Comparison of ENCODE assay signal across 10 cellular contexts in genomic region chr9:33131505-33132248, GRCh38. TPM values are rescaled to one million over a fixed set of nuclear protein-coding genes. Genes with fewer than 3 reads are reported as not detected.
DNase-seq lines count a peak whose midpoint lies in the region; ATAC-seq and TF ChIP-seq lines count a peak whose summit lies in the region.
"Had no signal": no experiment of that assay in that cellular context is flagged by ENCODE, and none has a peak within 500 bp of the region (broad histone marks: within the 10 kb centered on the region; RNA-seq: fewer than 3 reads in every experiment).

No MANE protein-coding gene starts in this region.

- no peak overlapping the region for H2AK9ac ChIP-seq in IMR-90 (replicated peaks; ENCODE audit: low read depth, low read length, poor library complexity)

- H3K4me3 Mint-ChIP-seq in osteocyte (ENCODE audit: unreplicated experiment), result no peak overlapping the region

- peak; percentile 27 for DNase-seq in NCI-H748 (lab: John Stamatoyannopoulos, UW; ENCODE audit: unreplicated experiment)
- no peak for DNase-seq in NCI-H748 treated with DMSO at 0.1 percent for 48 hours (lab: John Stamatoyannopoulos, UW)
- DNase-seq in IMR-90, result no peak
- no peak for DNase-seq in colonic mucosa
- DNase-seq in osteocyte (ENCODE audit: extremely low spot score, unreplicated experiment), result no peak
- DNase-seq in ovary, result no peak
- no peak for DNase-seq in stimulated activated CD4-positive, alpha-beta T cell treated with anti-CD3 and anti-CD28 coated beads, Interleukin-2, amount 100 ng/mL, for 48 hours
- DNase-seq: activated CD4-positive, alpha-beta T cell treated with anti-CD3 and anti-CD28 coated beads, Interleukin-2, amount 50 U/mL, for 1 hour; stimulated activated CD4-positive, alpha-beta T cell treated with anti-CD3 and anti-CD28 coated beads, Interleukin-2, amount 100 ng/mL, for 24 hours had no signal

- H3K56ac ChIP-seq in IMR-90 (ENCODE audit: extremely low read depth, insufficient read depth, low read length), result no peak overlapping the region

- CTCF ChIA-PET in IMR-90 (lab: Yijun Ruan, JAX), result interaction anchor here (1.0 kb wide), 1 partner anchor 95 kb away, joined by 6 read pairs; no protein-coding TSS in a partner anchor

- H2BK15ac ChIP-seq in IMR-90 (ENCODE audit: low read depth, low read length), result no peak overlapping the region

- H2BK20ac ChIP-seq in IMR-90 (ENCODE audit: low read depth, low read length), result no peak overlapping the region

- no peak for TF ChIP-seq CTCF in IMR-90 (conservative IDR thresholded peaks at IDR 0.05; ENCODE audit: low read depth, low read length)
- TF ChIP-seq CTCF in colonic mucosa (IDR thresholded peaks at IDR 0.05), result no peak
- TF ChIP-seq CTCF in osteocyte (IDR thresholded peaks at IDR 0.05), result no peak
- no peak for TF ChIP-seq CTCF in ovary (IDR thresholded peaks at IDR 0.05)

- H3K27me3 ChIP-seq in IMR-90 (ENCODE audit: control insufficient read depth, insufficient read depth, low read length) (no peaks in the 10 kb centered on the region), colonic mucosa (no peaks in the 10 kb centered on the region), ovary (no peaks in the 10 kb centered on the region)

- no peak overlapping the region for H2AK5ac ChIP-seq in IMR-90 (ENCODE audit: low read depth, low read length)

- H2BK120ac ChIP-seq in IMR-90 (ENCODE audit: low read depth, low read length), result no peak overlapping the region

- no peak for TF ChIP-seq EP300 in ovary (IDR thresholded peaks at IDR 0.05)

- TF ChIP-seq POLR2A in IMR-90 (IDR thresholded peaks at IDR 0.05; ENCODE audit: low read depth, low read length) (no peak), ovary (IDR thresholded peaks at IDR 0.05) (no peak)

- no peaks in the 10 kb centered on the region for H3K9me3 Mint-ChIP-seq in osteocyte (ENCODE audit: unreplicated experiment)

- TF ChIP-seq RAD21 in IMR-90 (IDR thresholded peaks at IDR 0.05; ENCODE audit: low read length), result no peak

- POLR2A ChIA-PET in IMR-90 (lab: Charles Lee; ENCODE audit: unreplicated experiment), result no interaction called here

- H3K36me3 ChIP-seq in IMR-90 (ENCODE audit: control insufficient read depth, insufficient read depth, low read length), result peaks cover 38% of the 10 kb centered on the region
- no peaks in the 10 kb centered on the region for H3K36me3 ChIP-seq in colonic mucosa
- no peaks in the 10 kb centered on the region for H3K36me3 ChIP-seq in ovary

- BruUV-seq in IMR-90 (replicated peaks; lab: Mats Ljungman, UMichigan), result no TSS peak

- H3K36me3 Mint-ChIP-seq in osteocyte (ENCODE audit: unreplicated experiment), result peaks cover 25% of the 10 kb centered on the region

- H3K4ac ChIP-seq in IMR-90 (ENCODE audit: low read depth, low read length), result no peak overlapping the region

- H3K14ac ChIP-seq in IMR-90 (replicated peaks; ENCODE audit: low read depth, low read length), result no peak overlapping the region

- peaks cover 55 to 76% of the 10 kb centered on the region in 2 experiments for H3K79me1 ChIP-seq in IMR-90 (ENCODE audit: low read depth in 1 of 2, low read length in 2 of 2)

- dilution Hi-C loops in IMR-90 (cut with HindIII; ENCODE audit: low sequenced_read_pairs, unreplicated experiment), result no loop called here

- intact Hi-C loops in IMR-90 (cut with micrococcal nuclease) (loop anchor here (2.0 to 5.0 kb wide), 3 partner anchors 25 to 54 kb away; partner anchors contain the start of genes B4GALT1 and SMU1), colonic mucosa (cut with DNase I) (no loop called here), ovary (cut with DNase I) (no loop called here)

- H3K4me1 ChIP-seq in IMR-90 (ENCODE audit: control insufficient read depth, insufficient read depth, low read length) (peaks cover 9% of the 10 kb centered on the region), colonic mucosa (peaks cover 26% of the 10 kb centered on the region), ovary (ENCODE audit: insufficient read depth) (peaks cover 15% of the 10 kb centered on the region)

- H4K5ac ChIP-seq in IMR-90 (ENCODE audit: low read depth, low read length), result no peak overlapping the region

- peak overlapping the region; percentile 23 for H2BK5ac ChIP-seq in IMR-90 (ENCODE audit: low read depth, low read length, poor library complexity, severe bottlenecking)

- H3K18ac ChIP-seq in IMR-90 (ENCODE audit: low read depth, low read length), result no peak overlapping the region

- ATAC-seq in IMR-90 (ENCODE audit: low read depth), result no peak
- no peak for ATAC-seq in HG03521 (IDR thresholded peaks at IDR 0.05; ENCODE audit: unreplicated experiment)

- no peaks in the 10 kb centered on the region for H3K9me3 ChIP-seq in IMR-90 (ENCODE audit: control insufficient read depth, insufficient read depth, low read length)
- H3K9me3 ChIP-seq in colonic mucosa, result no peaks in the 10 kb centered on the region
- H3K9me3 ChIP-seq in ovary, result no peaks in the 10 kb centered on the region

- H4K20me1 ChIP-seq in IMR-90 (ENCODE audit: insufficient read depth, low read length), result peaks cover 4% of the 10 kb centered on the region; the same call in 1 of the 2 replicates

- H3K4me2 ChIP-seq in IMR-90 (ENCODE audit: low read depth, low read length), result no peak overlapping the region

- H3K27me3 Mint-ChIP-seq in osteocyte (ENCODE audit: unreplicated experiment), result no peaks in the 10 kb centered on the region

- in situ Hi-C loops in IMR-90 (cut with MboI; ENCODE audit: low sequenced_read_pairs), result no loop called here

- peaks cover 37% of the 10 kb centered on the region for H3K4me1 Mint-ChIP-seq in osteocyte (ENCODE audit: unreplicated experiment)

- H3K27ac ChIP-seq in IMR-90 (ENCODE audit: insufficient read depth, low read length), result no peak overlapping the region
- H3K27ac ChIP-seq in colonic mucosa, result peak overlapping the region; percentile 64
- no peak overlapping the region for H3K27ac ChIP-seq in ovary

- H3K9me1 ChIP-seq in IMR-90 (ENCODE audit: insufficient read depth, low read length), result peaks cover 34% of the 10 kb centered on the region

- H3K23ac ChIP-seq in IMR-90 (ENCODE audit: low read depth, low read length), result 0 out of 2 replicates have a peak overlapping the region, but pooled peaks have one; percentile 2

- H3K9ac ChIP-seq in IMR-90 (ENCODE audit: low read depth, low read length) (no peak overlapping the region), colonic mucosa (ENCODE audit: low read depth in 2 of 2, low read length in 2 of 2) (no peak overlapping the region)

- H3K4me3 ChIP-seq in IMR-90 (ENCODE audit: insufficient read depth, low read depth, low read length) (no peak overlapping the region), colonic mucosa (no peak overlapping the region), ovary (no peak overlapping the region)

- no peak overlapping the region; a peak in 1 of 4 replicates for H4K8ac ChIP-seq in IMR-90 (ENCODE audit: low read depth in 2 of 2, low read length in 2 of 2)

- H4K91ac ChIP-seq in IMR-90 (ENCODE audit: insufficient read depth, low read depth, low read length), result no peak overlapping the region

- no peak overlapping the region for H2AFZ ChIP-seq in IMR-90 (replicated peaks; ENCODE audit: low read length, poor library complexity)

- H3K27ac Mint-ChIP-seq in osteocyte (ENCODE audit: unreplicated experiment), result peak overlapping the region; percentile 65

TF ChIP-seq in IMR-90, 13 proteins besides CTCF, POLR2A, EP300 and RAD21 (continues in another document):
- TF ChIP-seq FOS (IDR thresholded peaks at IDR 0.05; ENCODE audit: low read depth, low read length), result no peak
- TF ChIP-seq RFX5 (IDR thresholded peaks at IDR 0.05; ENCODE audit: low read depth, low read length), result no peak
- no peak for TF ChIP-seq MAFK (IDR thresholded peaks at IDR 0.05; ENCODE audit: low read depth, low read length)
- TF ChIP-seq, protein P1, sequence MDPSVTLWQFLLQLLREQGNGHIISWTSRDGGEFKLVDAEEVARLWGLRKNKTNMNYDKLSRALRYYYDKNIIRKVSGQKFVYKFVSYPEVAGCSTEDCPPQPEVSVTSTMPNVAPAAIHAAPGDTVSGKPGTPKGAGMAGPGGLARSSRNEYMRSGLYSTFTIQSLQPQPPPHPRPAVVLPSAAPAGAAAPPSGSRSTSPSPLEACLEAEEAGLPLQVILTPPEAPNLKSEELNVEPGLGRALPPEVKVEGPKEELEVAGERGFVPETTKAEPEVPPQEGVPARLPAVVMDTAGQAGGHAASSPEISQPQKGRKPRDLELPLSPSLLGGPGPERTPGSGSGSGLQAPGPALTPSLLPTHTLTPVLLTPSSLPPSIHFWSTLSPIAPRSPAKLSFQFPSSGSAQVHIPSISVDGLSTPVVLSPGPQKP (IDR thresholded peaks at IDR 0.05; ENCODE audit: borderline replicate concordance, low read depth, low read length), result no peak
- no peak for TF ChIP-seq MXI1 (IDR thresholded peaks at IDR 0.05; ENCODE audit: borderline replicate concordance, low read depth, low read length)
- TF ChIP-seq, protein P2, sequence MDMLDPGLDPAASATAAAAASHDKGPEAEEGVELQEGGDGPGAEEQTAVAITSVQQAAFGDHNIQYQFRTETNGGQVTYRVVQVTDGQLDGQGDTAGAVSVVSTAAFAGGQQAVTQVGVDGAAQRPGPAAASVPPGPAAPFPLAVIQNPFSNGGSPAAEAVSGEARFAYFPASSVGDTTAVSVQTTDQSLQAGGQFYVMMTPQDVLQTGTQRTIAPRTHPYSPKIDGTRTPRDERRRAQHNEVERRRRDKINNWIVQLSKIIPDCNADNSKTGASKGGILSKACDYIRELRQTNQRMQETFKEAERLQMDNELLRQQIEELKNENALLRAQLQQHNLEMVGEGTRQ (IDR thresholded peaks at IDR 0.05; ENCODE audit: low read depth, low read length), result no peak
- no peak for TF ChIP-seq BHLHE40 (IDR thresholded peaks at IDR 0.05; ENCODE audit: low read depth, low read length)
- TF ChIP-seq RCOR1 (IDR thresholded peaks at IDR 0.05; ENCODE audit: insufficient replicate concordance, low read length), result no peak
- no peak for TF ChIP-seq CHD1 (IDR thresholded peaks at IDR 0.05; ENCODE audit: low read depth, low read length)
- no peak for TF ChIP-seq NFE2L2 (IDR thresholded peaks at IDR 0.05; ENCODE audit: low read depth, low read length)
- no peak for TF ChIP-seq CEBPB (IDR thresholded peaks at IDR 0.05; ENCODE audit: low read depth, low read length)

RNA-seq across cellular contexts. Expression of gene B4GALT1, which starts 35.5 kb away (rescaled TPM):
- total RNA-seq in IMR-90 (2012; rRNA removed) (8.8 and 11.9 TPM in 2 replicates), colonic mucosa (10 to 100 TPM; 76.9 to 78.7 TPM), osteocyte (39.1 and 40.9 TPM in 2 replicates), ovary (100 to 1,000 TPM in 3 of 7 donors, 10 to 100 TPM in 4; 77.9 to 226 (median 88.3) TPM)
- polyA plus RNA-seq in IMR-90 (2012; rRNA removed) (37.6 and 37.8 TPM in 2 replicates), ovary (100 to 1,000 TPM in 1 of 2 donors, 10 to 100 TPM in 1; 35.8 to 120 TPM)
- polyA plus RNA-seq in IMR-90 (2012; cell fraction: cytosol; rRNA removed), result 28.7 and 34.0 TPM in 2 replicates
- 15.4 and 23.3 TPM in 2 replicates for polyA plus RNA-seq in IMR-90 (2012; cell fraction: nucleus; rRNA removed; ENCODE audit: low replicate concordance)

RNA-seq across cellular contexts. Expression of gene SMU1, which starts 55.2 kb away (rescaled TPM):
- 36.0 and 37.8 TPM in 2 replicates for total RNA-seq in IMR-90 (2012; rRNA removed)
- 8.6 and 11.1 TPM in 2 replicates for polyA plus RNA-seq in IMR-90 (2012; rRNA removed)
- polyA plus RNA-seq in IMR-90 (2012; cell fraction: cytosol; rRNA removed), result 3.0 and 4.1 TPM in 2 replicates
- polyA plus RNA-seq in IMR-90 (2012; cell fraction: nucleus; rRNA removed; ENCODE audit: low replicate concordance), result 1.4 and 6.1 TPM in 2 replicates
- 10 to 100 TPM; 17.4 to 18.7 TPM for total RNA-seq in colonic mucosa
- 22.4 and 23.0 TPM in 2 replicates for total RNA-seq in osteocyte
- total RNA-seq in ovary, result 10 to 100 TPM; 14.9 to 28.6 (median 25.6) TPM
- 10 to 100 TPM; 12.2 to 22.3 TPM for polyA plus RNA-seq in ovary
